Comparison of ENCODE assay signal across 11 cellular contexts in the genomic region with DNA sequence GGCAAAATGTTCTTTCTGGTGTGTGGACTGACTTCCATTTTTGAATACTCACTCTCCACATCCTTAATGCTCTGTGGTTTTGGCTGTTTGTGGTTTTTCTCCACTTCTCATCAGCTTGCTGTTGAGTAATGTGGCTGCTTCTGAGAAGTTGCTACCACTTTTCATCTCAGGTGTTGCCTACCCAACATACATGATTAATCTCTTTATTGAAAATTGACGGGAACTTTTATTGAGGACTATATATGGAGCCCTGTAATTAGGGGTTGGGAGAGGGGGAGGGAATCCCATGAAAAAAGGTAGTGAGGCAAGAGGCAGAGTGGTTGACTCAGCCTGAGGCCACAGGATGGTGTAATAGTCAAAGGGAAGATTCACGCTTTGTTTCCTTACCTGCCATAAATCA. TPM values are rescaled to one million over a fixed set of nuclear protein-coding genes. Genes with fewer than 3 reads are reported as not detected.
DNase-seq lines count a peak whose midpoint lies in the region; ATAC-seq and TF ChIP-seq lines count a peak whose summit lies in the region.
"Had no signal": no experiment of that assay in that cellular context is flagged by ENCODE, and none has a peak within 500 bp of the region (broad histone marks: within the 10 kb centered on the region; RNA-seq: fewer than 3 reads in every experiment).

No MANE protein-coding gene starts in this region.

- H3K27me3 Mint-ChIP-seq in endodermal cell (ENCODE audit: insufficient read depth) = no peaks in the 10 kb centered on the region

- no peak for TF ChIP-seq EP300 in tibial nerve (IDR thresholded peaks at IDR 0.05)

- H3K4me2 ChIP-seq in OCI-LY7 (ENCODE audit: low read length) = peak overlapping the region; percentile 1; the same call in 1 of the 2 replicates

- no peak for TF ChIP-seq POLR2A in tibial nerve (IDR thresholded peaks at IDR 0.05)

- H2AFZ ChIP-seq in OCI-LY7 (ENCODE audit: low read length) = peak overlapping the region; percentile 41; the same call in 1 of the 2 replicates

- POLR2A ChIA-PET in OCI-LY7 (lab: Charles Lee) (interaction anchor here (1.2 kb wide), 1 partner anchor 59 kb away, joined by 4 read pairs; no protein-coding TSS in a partner anchor), HEK293T (lab: Yijun Ruan, JAX) (no interaction called here)

- H3K9me3 Mint-ChIP-seq in endodermal cell = peaks cover 40% of the 10 kb centered on the region

- no peak overlapping the region for H3K27ac Mint-ChIP-seq in endodermal cell

- no peak overlapping the region for H3K4me3 Mint-ChIP-seq in endodermal cell

- intact Hi-C loops in OCI-LY7 (cut with micrococcal nuclease; ENCODE audit: unreplicated experiment) = no loop called here

- no peak overlapping the region for H3K27ac ChIP-seq in OCI-LY7 (ENCODE audit: low read depth, low read length, poor library complexity, severe bottlenecking)
- no peak overlapping the region for H3K27ac ChIP-seq in endodermal cell (ENCODE audit: low read depth, low read length)
- H3K27ac ChIP-seq in tibial nerve = no peak overlapping the region

- H3K27me3 ChIP-seq in endodermal cell (ENCODE audit: control insufficient read depth, insufficient read depth, low read length, poor library complexity, severe bottlenecking) (no peaks in the 10 kb centered on the region), tibial nerve (no peaks in the 10 kb centered on the region)

- DNase-seq in A172 (ENCODE audit: low spot score) (peak; percentile 68), OCI-LY7 (ENCODE audit: low spot score) (peak; percentile 49), HEK293T (ENCODE audit: extremely low spot score) (no peak), endodermal cell (no peak), tibial nerve (ENCODE audit: low spot score in 2 of 2) (no peak), HuH-7.5 (ENCODE audit: low spot score) (no peak)
- peak; percentile 69 for DNase-seq in central memory CD4-positive, alpha-beta T cell
- DNase-seq: DMS 273 treated with DMSO at 0.1 percent for 48 hours, NCI-H1092 had no signal

- CTCF ChIA-PET in OCI-LY7 (lab: Charles Lee; ENCODE audit: unreplicated experiment) (no interaction called here), HEK293T (lab: Yijun Ruan, JAX) (no interaction called here)

- H3K4me1 ChIP-seq in OCI-LY7 (ENCODE audit: insufficient read depth, low read length, poor library complexity, severe bottlenecking) (peaks cover 10% of the 10 kb centered on the region), endodermal cell (ENCODE audit: control insufficient read depth, insufficient read depth, low read length) (no peaks in the 10 kb centered on the region), tibial nerve (no peaks in the 10 kb centered on the region)

- H3K4me3 ChIP-seq in OCI-LY7 (ENCODE audit: low read depth, low read length, poor library complexity, severe bottlenecking) (no peak overlapping the region), endodermal cell (ENCODE audit: low read length) (no peak overlapping the region), tibial nerve (no peak overlapping the region)

- no peaks in the 10 kb centered on the region for H4K20me1 ChIP-seq in OCI-LY7 (ENCODE audit: insufficient read depth, low read length)

- H3K4me1 Mint-ChIP-seq in endodermal cell = no peaks in the 10 kb centered on the region

- no peak overlapping the region for H3K9ac ChIP-seq in endodermal cell (ENCODE audit: extremely low read depth, low read length, poor library complexity, severe bottlenecking)

- H3K9me2 ChIP-seq in OCI-LY7 (ENCODE audit: insufficient read depth, low read length) = no peaks in the 10 kb centered on the region

- no peaks in the 10 kb centered on the region for H3K36me3 Mint-ChIP-seq in endodermal cell (ENCODE audit: low read depth)

- WGBS in endodermal cell (ENCODE audit: insufficient coverage in 1 of 2, insufficient read length in 1 of 2), 2 experiments = 96% methylated on average over 2 of the region's 2 CpGs; no CpG with 5 or more reads in 1 of the 2 experiments
- 86 to 88% methylated on average over 2 of the region's 2 CpGs for WGBS in tibial nerve, 2 donors

- no TSS peak for BruUV-seq in OCI-LY7 (replicated peaks; lab: Mats Ljungman, UMichigan)

- no peaks in the 10 kb centered on the region for H3K79me2 ChIP-seq in OCI-LY7 (ENCODE audit: insufficient read depth, low read depth, low read length)

- H3K36me3 ChIP-seq in OCI-LY7 (ENCODE audit: insufficient read depth, low read length) (no peaks in the 10 kb centered on the region), endodermal cell (ENCODE audit: control insufficient read depth, insufficient read depth, low read length) (no peaks in the 10 kb centered on the region), tibial nerve (no peaks in the 10 kb centered on the region)

- TF ChIP-seq CTCF in OCI-LY7 (conservative IDR thresholded peaks at IDR 0.05; ENCODE audit: low read length) (no peak), endodermal cell (conservative IDR thresholded peaks at IDR 0.05) (no peak), tibial nerve (IDR thresholded peaks at IDR 0.05) (no peak)

- H3K9me3 ChIP-seq in OCI-LY7 (ENCODE audit: low read length) (peaks cover 5% of the 10 kb centered on the region), endodermal cell (ENCODE audit: control insufficient read depth, low read length) (peaks cover 4% of the 10 kb centered on the region), tibial nerve (no peaks in the 10 kb centered on the region)

- peak; percentile 53 for ATAC-seq in GM19043 (IDR thresholded peaks at IDR 0.05; ENCODE audit: low read depth, unreplicated experiment)

TF ChIP-seq in HEK293T, 16 proteins besides CTCF, POLR2A, EP300 and RAD21:
- no peak for TF ChIP-seq ARNT (IDR thresholded peaks at IDR 0.05)
- no peak for TF ChIP-seq FOXA1 (IDR thresholded peaks at IDR 0.05)
- no peak for TF ChIP-seq FOXK2 (IDR thresholded peaks at IDR 0.05)
- TF ChIP-seq HDGF (IDR thresholded peaks at IDR 0.05; ENCODE audit: borderline replicate concordance) = no peak
- no peak for TF ChIP-seq FOXM1 (IDR thresholded peaks at IDR 0.05; ENCODE audit: borderline replicate concordance)
- no peak for TF ChIP-seq L3MBTL2 (conservative IDR thresholded peaks at IDR 0.05)
- no peak for TF ChIP-seq BHLHE40 (IDR thresholded peaks at IDR 0.05; ENCODE audit: borderline replicate concordance)
- TF ChIP-seq SP1 (IDR thresholded peaks at IDR 0.05) = no peak
- no peak for TF ChIP-seq LEF1 (IDR thresholded peaks at IDR 0.05; ENCODE audit: borderline replicate concordance)
- no peak for TF ChIP-seq SUZ12 (IDR thresholded peaks at IDR 0.05)
- TF ChIP-seq, protein P1, sequence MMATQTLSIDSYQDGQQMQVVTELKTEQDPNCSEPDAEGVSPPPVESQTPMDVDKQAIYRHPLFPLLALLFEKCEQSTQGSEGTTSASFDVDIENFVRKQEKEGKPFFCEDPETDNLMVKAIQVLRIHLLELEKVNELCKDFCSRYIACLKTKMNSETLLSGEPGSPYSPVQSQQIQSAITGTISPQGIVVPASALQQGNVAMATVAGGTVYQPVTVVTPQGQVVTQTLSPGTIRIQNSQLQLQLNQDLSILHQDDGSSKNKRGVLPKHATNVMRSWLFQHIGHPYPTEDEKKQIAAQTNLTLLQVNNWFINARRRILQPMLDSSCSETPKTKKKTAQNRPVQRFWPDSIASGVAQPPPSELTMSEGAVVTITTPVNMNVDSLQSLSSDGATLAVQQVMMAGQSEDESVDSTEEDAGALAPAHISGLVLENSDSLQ (IDR thresholded peaks at IDR 0.05) = no peak
TF ChIP-seq in HEK293T: peak in this region for 0.

RNA-seq across cellular contexts. Expression of gene IL22RA2, which starts 17.6 kb away (rescaled TPM):
- not detected in 2 replicates for total RNA-seq in A172 (2014; rRNA removed; shearing (Covaris generic))
- total RNA-seq in OCI-LY7 (2014; rRNA removed; shearing (Covaris generic)) = not detected in 2 replicates
- total RNA-seq in OCI-LY7 (2022) = not detected in 2 replicates
- not detected for total RNA-seq in endodermal cell
- not detected for polyA plus RNA-seq in endodermal cell (2013, experiment 1 of 2)
- polyA plus RNA-seq in endodermal cell (2013, experiment 2 of 2) = not detected
- total RNA-seq in tibial nerve = not detected
- total RNA-seq: dermis microvascular lymphatic vessel endothelial cell had no signal

Comparison
In these comparisons a context has a peak if more than half of its experiments do, and no peak if none do; other contexts are left out.
1. DNase-seq: peak in A172 (single experiment), OCI-LY7 (single experiment) and central memory CD4-positive, alpha-beta T cell (single experiment); none in HEK293T (single experiment), endodermal cell (single experiment), tibial nerve (0 of 2) and HuH-7.5 (single experiment).